15 cellular contexts compared by ENCODE assay signal in the genomic region with DNA sequence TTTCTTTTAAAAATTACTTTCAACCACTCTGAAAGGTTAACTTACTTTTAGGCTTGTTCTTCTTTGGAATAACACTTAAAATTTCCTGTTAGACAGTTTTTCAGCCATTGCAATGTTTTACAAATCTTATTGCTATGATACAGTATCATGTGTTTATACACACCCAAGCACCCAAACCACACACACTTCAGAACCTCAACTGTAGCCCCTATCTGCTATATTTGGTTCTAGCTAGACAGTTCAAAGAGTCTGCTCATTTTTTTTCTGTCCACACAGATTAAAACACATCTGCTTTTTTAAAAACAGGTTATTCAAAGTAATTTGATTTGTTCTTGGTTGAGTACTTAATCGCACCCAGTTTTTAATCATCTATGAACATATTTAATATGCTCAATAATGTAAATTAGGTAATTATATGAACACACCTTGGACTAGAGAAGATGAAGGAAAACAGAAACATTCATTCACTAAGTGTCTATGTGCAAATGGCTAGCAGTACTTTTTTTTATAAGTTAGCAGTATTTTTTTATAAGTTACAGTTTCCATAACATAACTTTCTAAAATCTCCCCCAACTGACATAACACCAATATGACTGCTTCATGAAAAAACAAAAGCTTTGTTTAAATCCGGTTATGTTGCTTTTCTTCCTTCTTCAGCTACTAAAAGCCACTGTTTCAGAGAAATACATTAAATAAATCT. TPM values are rescaled to one million over a fixed set of nuclear protein-coding genes. Genes with fewer than 3 reads are reported as not detected.
DNase-seq lines count a peak whose midpoint lies in the region; ATAC-seq and TF ChIP-seq lines count a peak whose summit lies in the region.
"Had no signal": no experiment of that assay in that cellular context is flagged by ENCODE, and none has a peak within 500 bp of the region (broad histone marks: within the 10 kb centered on the region; RNA-seq: fewer than 3 reads in every experiment).

No MANE protein-coding gene starts in this region.

- no peak overlapping the region for H3K4me2 ChIP-seq in neural progenitor cell
- H3K4me2 ChIP-seq: PC-9 had no signal

- peak overlapping the region in 7 of 8 donors; percentile 39 to 76 (median 58) for H3K4me3 Mint-ChIP-seq in CD4-positive, alpha-beta memory T cell
- H3K4me3 Mint-ChIP-seq in activated T-helper 1 cell treated with anti-CD3 and anti-CD28 coated beads, Interleukin-12 subunit alpha, Interleukin-12 subunit beta, Interleukin-2, Interleukin-4 antibody, amounts not matched to agents 30 ng/mL and 10 ng/mL and 1 ng/mL, durations not matched to agents 14 hours and 24 hours and 36 hours, result no peak overlapping the region
- H3K4me3 Mint-ChIP-seq in neural progenitor cell, result no peak overlapping the region
- no peak overlapping the region for H3K4me3 Mint-ChIP-seq in glutamatergic neuron (ENCODE audit: unreplicated experiment)
- H3K4me3 Mint-ChIP-seq: stimulated activated memory B cell treated with anti-CD40 and anti-IgM and Interleukin-4, amounts not matched to agents 10 μg/mL and 1 μg/mL and 100 μg/mL, for 72 hours had no signal

- no peak for TF ChIP-seq CTCF in lower lobe of right lung (IDR thresholded peaks at IDR 0.05)
- TF ChIP-seq CTCF in neural progenitor cell (IDR thresholded peaks at IDR 0.05), result no peak
- no peak for TF ChIP-seq CTCF in glutamatergic neuron (IDR thresholded peaks at IDR 0.05; ENCODE audit: partially characterized antibody, unreplicated experiment)
- TF ChIP-seq CTCF in adrenal gland (IDR thresholded peaks at IDR 0.05), result no peak

- no peaks in the 10 kb centered on the region for H3K36me3 ChIP-seq in CD4-positive, alpha-beta memory T cell (ENCODE audit: insufficient read depth, low read length)
- no peaks in the 10 kb centered on the region for H3K36me3 ChIP-seq in lower lobe of right lung
- H3K36me3 ChIP-seq in neural progenitor cell, result no peaks in the 10 kb centered on the region
- H3K36me3 ChIP-seq in adrenal gland (replicated peaks in 1 of 2), result no peaks in the 10 kb centered on the region
- H3K36me3 ChIP-seq: gastroesophageal sphincter had no signal

- peaks cover 100% of the 10 kb centered on the region for H3K79me2 ChIP-seq in neural progenitor cell (ENCODE audit: low read depth)

- no peak overlapping the region for H3K4me3 ChIP-seq in CD4-positive, alpha-beta memory T cell (ENCODE audit: low read length in 2 of 2)
- no peak overlapping the region for H3K4me3 ChIP-seq in lower lobe of right lung
- H3K4me3 ChIP-seq in neural progenitor cell, result no peak overlapping the region
- no peak overlapping the region for H3K4me3 ChIP-seq in adrenal gland
- H3K4me3 ChIP-seq: gastroesophageal sphincter, PC-9 had no signal

- peak; percentile 50 to 71 (median 63) for DNase-seq in CD4-positive, alpha-beta memory T cell
- DNase-seq in activated T-helper 1 cell treated with anti-CD3 and anti-CD28 coated beads, Interleukin-12 subunit alpha, Interleukin-12 subunit beta, Interleukin-2, Interleukin-4 antibody, amounts not matched to agents 30 ng/mL and 10 ng/mL and 1 ng/mL, durations not matched to agents 14 hours and 24 hours and 36 hours (ENCODE audit: low spot score), result no peak
- DNase-seq in lower lobe of right lung, result no peak
- no peak for DNase-seq in neural progenitor cell (ENCODE audit: low spot score)
- no peak for DNase-seq in glutamatergic neuron
- no peak for DNase-seq in adrenal gland
- DNase-seq: Caco-2, KBM-7, PC-9, posterior cingulate gyrus, T1000 had no signal

- H3K9ac ChIP-seq in neural progenitor cell, result no peak overlapping the region

- intact Hi-C loops in CD4-positive, alpha-beta memory T cell (cut with micrococcal nuclease), result loop anchor here (2.0 kb wide), 1 partner anchor 18 kb away; the partner anchor contains the start of gene FBXO11
- intact Hi-C loops in activated T-helper 1 cell treated with anti-CD3 and anti-CD28 coated beads, Interleukin-12 subunit alpha, Interleukin-12 subunit beta, Interleukin-2, Interleukin-4 antibody, amounts not matched to agents 30 ng/mL and 10 ng/mL and 1 ng/mL, durations not matched to agents 14 hours and 24 hours and 36 hours (cut with micrococcal nuclease), result no loop called here
- intact Hi-C loops in lower lobe of right lung (cut with DNase I), result no loop called here
- intact Hi-C loops in adrenal gland (cut with DNase I), result no loop called here

- peak; percentile 74 for ATAC-seq in HG03175 (IDR thresholded peaks at IDR 0.05; ENCODE audit: unreplicated experiment)
- peak; percentile 71 to 81 for ATAC-seq in lower lobe of right lung
- no peak for ATAC-seq in HG02610 (IDR thresholded peaks at IDR 0.05; ENCODE audit: unreplicated experiment)
- ATAC-seq: gastroesophageal sphincter; stimulated activated memory B cell treated with anti-CD40 and anti-IgM and Interleukin-4, amounts not matched to agents 10 μg/mL and 1 μg/mL and 100 μg/mL, for 72 hours had no signal

- no peaks in the 10 kb centered on the region for H3K27me3 ChIP-seq in CD4-positive, alpha-beta memory T cell (ENCODE audit: insufficient read depth, low read length)
- H3K27me3 ChIP-seq in lower lobe of right lung (ENCODE audit: low read depth) (no peaks in the 10 kb centered on the region), neural progenitor cell (no peaks in the 10 kb centered on the region), adrenal gland (no peaks in the 10 kb centered on the region)
- H3K27me3 ChIP-seq: gastroesophageal sphincter had no signal

- POLR2A ChIA-PET in CD4-positive, alpha-beta memory T cell (lab: Charles Lee; ENCODE audit: partially characterized antibody), result interaction anchor here (0.9 to 1.7 kb wide), 2 partner anchors 17 to 18 kb away, joined by 3 to 6 read pairs; partner anchors contain the start of gene FBXO11

- H2AFZ ChIP-seq in neural progenitor cell (replicated peaks), result no peak overlapping the region
- H2AFZ ChIP-seq: PC-9 had no signal

- peaks cover 54% of the 10 kb centered on the region for H3K4me1 ChIP-seq in CD4-positive, alpha-beta memory T cell (ENCODE audit: insufficient read depth, low read length)
- H3K4me1 ChIP-seq in lower lobe of right lung (peaks cover 37% of the 10 kb centered on the region), neural progenitor cell (no peaks in the 10 kb centered on the region), adrenal gland (replicated peaks in 1 of 2) (peaks cover 0 to 47% of the 10 kb centered on the region in 2 donors)

- H3K27me3 Mint-ChIP-seq in CD4-positive, alpha-beta memory T cell, result no peaks in the 10 kb centered on the region
- H3K27me3 Mint-ChIP-seq in activated T-helper 1 cell treated with anti-CD3 and anti-CD28 coated beads, Interleukin-12 subunit alpha, Interleukin-12 subunit beta, Interleukin-2, Interleukin-4 antibody, amounts not matched to agents 30 ng/mL and 10 ng/mL and 1 ng/mL, durations not matched to agents 14 hours and 24 hours and 36 hours (ENCODE audit: insufficient read depth), result no peaks in the 10 kb centered on the region
- no peaks in the 10 kb centered on the region for H3K27me3 Mint-ChIP-seq in neural progenitor cell (ENCODE audit: insufficient read depth, low read depth)
- no peaks in the 10 kb centered on the region for H3K27me3 Mint-ChIP-seq in glutamatergic neuron (ENCODE audit: unreplicated experiment)
- H3K27me3 Mint-ChIP-seq: stimulated activated memory B cell treated with anti-CD40 and anti-IgM and Interleukin-4, amounts not matched to agents 10 μg/mL and 1 μg/mL and 100 μg/mL, for 72 hours had no signal

- H3K9me3 Mint-ChIP-seq in CD4-positive, alpha-beta memory T cell, result no peaks in the 10 kb centered on the region
- peaks cover 4% of the 10 kb centered on the region for H3K9me3 Mint-ChIP-seq in activated T-helper 1 cell treated with anti-CD3 and anti-CD28 coated beads, Interleukin-12 subunit alpha, Interleukin-12 subunit beta, Interleukin-2, Interleukin-4 antibody, amounts not matched to agents 30 ng/mL and 10 ng/mL and 1 ng/mL, durations not matched to agents 14 hours and 24 hours and 36 hours
- peaks cover 26% of the 10 kb centered on the region for H3K9me3 Mint-ChIP-seq in neural progenitor cell
- H3K9me3 Mint-ChIP-seq in glutamatergic neuron (ENCODE audit: unreplicated experiment), result no peaks in the 10 kb centered on the region
- H3K9me3 Mint-ChIP-seq: stimulated activated memory B cell treated with anti-CD40 and anti-IgM and Interleukin-4, amounts not matched to agents 10 μg/mL and 1 μg/mL and 100 μg/mL, for 72 hours had no signal

- TF ChIP-seq POLR2A in adrenal gland (IDR thresholded peaks at IDR 0.05), result no peak

- H3K27ac Mint-ChIP-seq in CD4-positive, alpha-beta memory T cell, result peak overlapping the region; percentile 47 to 92 (median 80)
- peak overlapping the region; percentile 29 for H3K27ac Mint-ChIP-seq in activated T-helper 1 cell treated with anti-CD3 and anti-CD28 coated beads, Interleukin-12 subunit alpha, Interleukin-12 subunit beta, Interleukin-2, Interleukin-4 antibody, amounts not matched to agents 30 ng/mL and 10 ng/mL and 1 ng/mL, durations not matched to agents 14 hours and 24 hours and 36 hours
- H3K27ac Mint-ChIP-seq in neural progenitor cell (no peak overlapping the region), glutamatergic neuron (ENCODE audit: unreplicated experiment) (no peak overlapping the region)
- H3K27ac Mint-ChIP-seq: stimulated activated memory B cell treated with anti-CD40 and anti-IgM and Interleukin-4, amounts not matched to agents 10 μg/mL and 1 μg/mL and 100 μg/mL, for 72 hours had no signal

- no peaks in the 10 kb centered on the region for H3K9me3 ChIP-seq in CD4-positive, alpha-beta memory T cell (ENCODE audit: control insufficient read depth in 1 of 2, low read length in 2 of 2)
- H3K9me3 ChIP-seq in lower lobe of right lung (no peaks in the 10 kb centered on the region), neural progenitor cell (ENCODE audit: low read depth) (no peaks in the 10 kb centered on the region), adrenal gland (replicated peaks in 1 of 3) (no peaks in the 10 kb centered on the region)
- H3K9me3 ChIP-seq: Caco-2, gastroesophageal sphincter had no signal

- peaks cover 20 to 27% of the 10 kb centered on the region in 2 donors for H3K36me3 Mint-ChIP-seq in CD4-positive, alpha-beta memory T cell
- H3K36me3 Mint-ChIP-seq in activated T-helper 1 cell treated with anti-CD3 and anti-CD28 coated beads, Interleukin-12 subunit alpha, Interleukin-12 subunit beta, Interleukin-2, Interleukin-4 antibody, amounts not matched to agents 30 ng/mL and 10 ng/mL and 1 ng/mL, durations not matched to agents 14 hours and 24 hours and 36 hours (ENCODE audit: low read depth), result peaks cover 23% of the 10 kb centered on the region
- H3K36me3 Mint-ChIP-seq in neural progenitor cell (peaks cover 51% of the 10 kb centered on the region), glutamatergic neuron (ENCODE audit: unreplicated experiment) (no peaks in the 10 kb centered on the region)

- H3K27ac ChIP-seq in CD4-positive, alpha-beta memory T cell (ENCODE audit: low read depth, low read length), result peak overlapping the region; percentile 2
- H3K27ac ChIP-seq in lower lobe of right lung (no peak overlapping the region), neural progenitor cell (no peak overlapping the region), adrenal gland (no peak overlapping the region)
- H3K27ac ChIP-seq: gastroesophageal sphincter, PC-9 had no signal

- 75 to 82% (median 80%) methylated on average over 2 of the region's 2 CpGs for WGBS in adrenal gland, 4 donors

- peaks cover 48 to 80% (median 58%) of the 10 kb centered on the region in 4 donors for H3K4me1 Mint-ChIP-seq in CD4-positive, alpha-beta memory T cell
- H3K4me1 Mint-ChIP-seq in activated T-helper 1 cell treated with anti-CD3 and anti-CD28 coated beads, Interleukin-12 subunit alpha, Interleukin-12 subunit beta, Interleukin-2, Interleukin-4 antibody, amounts not matched to agents 30 ng/mL and 10 ng/mL and 1 ng/mL, durations not matched to agents 14 hours and 24 hours and 36 hours (ENCODE audit: low read depth), result peaks cover 38% of the 10 kb centered on the region
- H3K4me1 Mint-ChIP-seq in neural progenitor cell (no peaks in the 10 kb centered on the region), glutamatergic neuron (ENCODE audit: low read depth, unreplicated experiment) (peaks cover 5% of the 10 kb centered on the region)

- no peaks in the 10 kb centered on the region for H3F3A ChIP-seq in neural progenitor cell (ENCODE audit: low read depth)

- H4K20me1 ChIP-seq in neural progenitor cell (ENCODE audit: low read depth), result peaks cover 95% of the 10 kb centered on the region

- CTCF ChIA-PET in CD4-positive, alpha-beta memory T cell (lab: Charles Lee; ENCODE audit: partially characterized antibody), result interaction anchor here (0.9 to 1.4 kb wide), 4 partner anchors 15 to 31 kb away, joined by 3 to 4 read pairs (median 3); no protein-coding TSS in a partner anchor

RNA-seq across cellular contexts. Expression of gene FBXO11, which starts 17.6 kb away (rescaled TPM):
- 10 to 100 TPM; 85.6 to 87.3 TPM for total RNA-seq in CD4-positive, alpha-beta memory T cell
- 10 to 100 TPM in 1 of 2 donors, 1 to 10 TPM in 1; 4.7 to 12.2 TPM for polyA plus RNA-seq in CD4-positive, alpha-beta memory T cell
- 50.1 and 56.1 TPM in 2 replicates for total RNA-seq in activated T-helper 1 cell treated with anti-CD3 and anti-CD28 coated beads, Interleukin-12 subunit alpha, Interleukin-12 subunit beta, Interleukin-2, Interleukin-4 antibody, amounts not matched to agents 30 ng/mL and 10 ng/mL and 1 ng/mL, durations not matched to agents 14 hours and 24 hours and 36 hours
- total RNA-seq in lower lobe of right lung (75.0 TPM), neural progenitor cell (ENCODE audit: low replicate concordance) (49.5 and 71.3 TPM in 2 replicates), glutamatergic neuron (ENCODE audit: unreplicated experiment) (135 TPM), adrenal gland (10 to 100 TPM; 21.7 to 61.7 (median 50.9) TPM)
- polyA plus RNA-seq in adrenal gland, result 10 to 100 TPM; 38.1 to 50.7 (median 45.6) TPM

Comparison
In these comparisons a context has a peak if more than half of its experiments do, and no peak if none do; other contexts are left out.
1. DNase-seq: peak in CD4-positive, alpha-beta memory T cell (5 of 5); none in activated T-helper 1 cell treated with anti-CD3 and anti-CD28 coated beads, Interleukin-12 subunit alpha, Interleukin-12 subunit beta, Interleukin-2, Interleukin-4 antibody, amounts not matched to agents 30 ng/mL and 10 ng/mL and 1 ng/mL, durations not matched to agents 14 hours and 24 hours and 36 hours (single experiment), lower lobe of right lung (single experiment), neural progenitor cell (single experiment), glutamatergic neuron (single experiment) and adrenal gland (0 of 7).
2. H3K27ac Mint-ChIP-seq: peak in CD4-positive, alpha-beta memory T cell (7 of 7) and activated T-helper 1 cell treated with anti-CD3 and anti-CD28 coated beads, Interleukin-12 subunit alpha, Interleukin-12 subunit beta, Interleukin-2, Interleukin-4 antibody, amounts not matched to agents 30 ng/mL and 10 ng/mL and 1 ng/mL, durations not matched to agents 14 hours and 24 hours and 36 hours (single experiment); none in neural progenitor cell (single experiment) and glutamatergic neuron (single experiment).
3. H3K4me3 Mint-ChIP-seq: peak in CD4-positive, alpha-beta memory T cell (7 of 8); none in activated T-helper 1 cell treated with anti-CD3 and anti-CD28 coated beads, Interleukin-12 subunit alpha, Interleukin-12 subunit beta, Interleukin-2, Interleukin-4 antibody, amounts not matched to agents 30 ng/mL and 10 ng/mL and 1 ng/mL, durations not matched to agents 14 hours and 24 hours and 36 hours (single experiment), neural progenitor cell (single experiment) and glutamatergic neuron (single experiment).